In genomic region chr6:150211700-150212615, GRCh38 we compare ENCODE assay signal across 1 cellular context.
TF ChIP-seq lines count a peak whose summit lies in the region.

No MANE protein-coding gene starts in this region.

TF ChIP-seq in H1, 55 proteins besides CTCF, POLR2A, EP300 and RAD21:
- no peak for TF ChIP-seq NRF1 (IDR thresholded peaks at IDR 0.05; ENCODE audit: low read depth, low read length)
- TF ChIP-seq POU5F1 (IDR thresholded peaks at IDR 0.05; ENCODE audit: low read depth, low read length): no peak
- no peak for TF ChIP-seq PHF8 (conservative IDR thresholded peaks at IDR 0.05; ENCODE audit: low read depth, low read length)
- TF ChIP-seq CEBPB (IDR thresholded peaks at IDR 0.05; ENCODE audit: low read depth, low read length): no peak; the same call in 1 of the 2 replicates
- no peak for TF ChIP-seq TAF1 (IDR thresholded peaks at IDR 0.05; ENCODE audit: low read depth, low read length)
- TF ChIP-seq, protein P1, sequence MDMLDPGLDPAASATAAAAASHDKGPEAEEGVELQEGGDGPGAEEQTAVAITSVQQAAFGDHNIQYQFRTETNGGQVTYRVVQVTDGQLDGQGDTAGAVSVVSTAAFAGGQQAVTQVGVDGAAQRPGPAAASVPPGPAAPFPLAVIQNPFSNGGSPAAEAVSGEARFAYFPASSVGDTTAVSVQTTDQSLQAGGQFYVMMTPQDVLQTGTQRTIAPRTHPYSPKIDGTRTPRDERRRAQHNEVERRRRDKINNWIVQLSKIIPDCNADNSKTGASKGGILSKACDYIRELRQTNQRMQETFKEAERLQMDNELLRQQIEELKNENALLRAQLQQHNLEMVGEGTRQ (IDR thresholded peaks at IDR 0.05; ENCODE audit: low read length): no peak
- no peak for TF ChIP-seq BRCA1 (IDR thresholded peaks at IDR 0.05; ENCODE audit: low read depth, low read length)
- no peak for TF ChIP-seq BACH1 (IDR thresholded peaks at IDR 0.05; ENCODE audit: low read length)
- TF ChIP-seq TBP (IDR thresholded peaks at IDR 0.05; ENCODE audit: low read depth, low read length): no peak
- no peak for TF ChIP-seq CHD2 (IDR thresholded peaks at IDR 0.05; ENCODE audit: low read length)
- TF ChIP-seq GTF2F1 (IDR thresholded peaks at IDR 0.05; ENCODE audit: borderline replicate concordance, low read depth, low read length): no peak
- TF ChIP-seq CBX8 (IDR thresholded peaks at IDR 0.05; ENCODE audit: borderline replicate concordance, low read depth, low read length): no peak
- TF ChIP-seq NANOG (IDR thresholded peaks at IDR 0.05; ENCODE audit: insufficient read depth, low read depth, low read length, poor library complexity, severe bottlenecking): no peak
- TF ChIP-seq MAFK (IDR thresholded peaks at IDR 0.05; ENCODE audit: low read depth, low read length): no peak
